Comparison of ENCODE assay signal across 34 cellular contexts in genomic region chr4:120329386-120329785, GRCh38.
"Had no signal": no experiment of that assay in that cellular context is flagged by ENCODE, and none has a peak within 500 bp of the region (broad histone marks: within the 10 kb centered on the region; RNA-seq: fewer than 3 reads in every experiment).

No MANE protein-coding gene starts in this region.

- DNase-seq: activated effector memory CD4-positive, alpha-beta T cell treated with anti-CD3 and anti-CD28 coated beads, Interleukin-2, amount 50 U/mL, for 16 hours; activated effector memory CD4-positive, alpha-beta T cell treated with Interleukin-2 at 50 U/mL for 16 hours; activated gamma-delta T cell; activated gamma-delta T cell treated with Interleukin-2 at 50 U/mL for 16 hours; activated naive CD4-positive, alpha-beta T cell; activated naive CD4-positive, alpha-beta T cell treated with anti-CD3 and anti-CD28 coated beads for 36 hours; activated naive CD4-positive, alpha-beta T cell treated with anti-CD3 and anti-CD28 coated beads, Interleukin-2, amount 10 ng/mL, durations not matched to agents 7 days and 5 days; activated naive CD4-positive, alpha-beta T cell treated with anti-CD3 and anti-CD28 coated beads, Interleukin-2, amount 50 U/mL, for 16 hours; activated naive CD4-positive, alpha-beta T cell treated with Interleukin-2 at 50 U/mL for 16 hours; activated naive CD8-positive, alpha-beta T cell treated with anti-CD3 and anti-CD28 coated beads for 36 hours; activated naive CD8-positive, alpha-beta T cell treated with anti-CD3 and anti-CD28 coated beads, Interleukin-2, amount 10 ng/mL, durations not matched to agents 7 days and 5 days; activated naive CD8-positive, alpha-beta T cell treated with anti-CD3 and anti-CD28 coated beads, Interleukin-2, amount 50 U/mL, for 24 hours; activated T-cell treated with anti-CD3 and anti-CD28 coated beads, Interleukin-2, amount 50 U/mL, for 24 hours; activated T-cell treated with anti-CD3 and anti-CD28 coated beads, Interleukin-2, amount 50 U/mL, for 4 hours; activated T-cell treated with anti-CD3 and anti-CD28 coated beads, Interleukin-2, amount 50 U/mL, for 48 hours; activated T-cell treated with anti-CD3 and anti-CD28 coated beads, Interleukin-2, amount 50 U/mL, for 72 hours; adrenal gland; amniotic stem cell; amygdala; anterior cingulate cortex; aorta; body of pancreas; brain microvascular endothelial cell; caudate nucleus; central memory CD4-positive, alpha-beta T cell; cerebellar nuclear complex had no signal

- H3K27ac ChIP-seq: adrenal gland, ascending aorta, body of pancreas, brain microvascular endothelial cell, breast epithelium, cardiac muscle cell had no signal

- ATAC-seq: activated naive CD4-positive, alpha-beta T cell treated with anti-CD3 and anti-CD28 coated beads, Interleukin-2, amount 50 U/mL, for 72 hours; activated naive CD8-positive, alpha-beta T cell treated with anti-CD3 and anti-CD28 coated beads, Interleukin-2, amount 50 U/mL, for 24 hours; activated T-cell treated with anti-CD3 and anti-CD28 coated beads, Interleukin-2, amount 50 U/mL, for 4 hours; activated T-cell treated with anti-CD3 and anti-CD28 coated beads, Interleukin-2, amount 50 U/mL, for 72 hours; activated T-helper 17 cell treated with anti-CD3 and anti-CD28 coated beads, Interleukin-2, amount 50 U/mL, for 72 hours; body of pancreas had no signal

- H3K4me1 ChIP-seq: adrenal gland, ascending aorta, breast epithelium had no signal

- H3K9me3 ChIP-seq: adrenal gland, ascending aorta, body of pancreas, breast epithelium had no signal

- H3K36me3 ChIP-seq: adrenal gland, ascending aorta, brain microvascular endothelial cell, breast epithelium, cardiac muscle cell had no signal

- H3K27me3 ChIP-seq: adrenal gland, ascending aorta, body of pancreas, brain microvascular endothelial cell, breast epithelium, cardiac muscle cell had no signal

- H3K4me3 ChIP-seq: adrenal gland, ascending aorta, body of pancreas, breast epithelium, cardiac muscle cell had no signal

- FAIRE-seq: astrocyte, bronchial epithelial cell, colon had no signal
